ENCODE assay signal across 1 cellular context in the genomic region with DNA sequence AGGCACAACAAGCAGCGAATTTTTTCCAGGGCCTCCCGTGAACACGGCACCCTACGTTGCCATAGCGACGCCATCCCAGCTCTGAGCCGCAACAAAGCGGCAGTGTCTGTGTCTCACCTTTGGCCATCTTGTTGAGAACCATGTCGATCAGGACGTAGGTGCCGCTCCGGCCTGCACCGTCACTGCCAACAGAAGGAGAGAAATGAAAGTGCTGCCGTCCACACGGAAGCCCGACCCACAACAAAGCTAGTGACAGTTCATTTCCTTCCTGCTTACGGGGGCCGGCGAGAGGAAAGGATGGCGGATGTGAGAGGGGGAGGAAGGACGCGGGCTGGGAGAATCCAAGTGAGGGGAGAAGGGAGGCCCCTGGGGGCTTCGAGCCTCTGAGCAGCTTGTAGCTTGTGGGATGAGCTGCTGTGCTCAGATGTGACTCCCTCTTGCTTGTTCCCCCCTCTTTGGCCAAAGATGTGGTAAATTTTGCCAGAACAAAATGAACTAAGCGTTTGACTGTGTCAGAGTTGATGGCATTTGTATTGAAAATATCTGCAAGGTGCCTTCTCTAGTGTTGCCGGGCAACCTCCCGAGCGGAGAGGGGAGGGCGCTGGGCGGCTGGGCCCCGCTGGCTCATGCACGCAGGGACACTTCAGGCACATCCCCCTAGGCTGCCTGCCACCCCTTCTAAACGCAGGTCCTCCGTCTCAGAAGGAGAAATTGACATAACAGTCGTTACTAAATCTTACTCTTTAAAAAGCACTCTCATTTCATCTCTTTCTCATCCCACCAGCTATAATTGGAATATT.
A peak's percentile ranks its signal among the peaks of the same experiment; 100 is the strongest.
TF ChIP-seq lines count a peak whose summit lies in the region.

No MANE protein-coding gene starts in this region.

TF ChIP-seq in HepG2, 621 proteins besides CTCF, POLR2A, EP300 and RAD21 (continued from another document and continues in another):
- TF ChIP-seq ZHX2 (IDR thresholded peaks at IDR 0.05; ENCODE audit: low read depth) = peak; percentile 51; the same call in 1 of the 2 replicates
- no peak for TF ChIP-seq ZHX2 (CRISPR knock-in tag; IDR thresholded peaks at IDR 0.05; ENCODE audit: borderline replicate concordance)
- peak; percentile 89 for TF ChIP-seq RFX3 (CRISPR knock-in tag; IDR thresholded peaks at IDR 0.05)
- no peak for TF ChIP-seq KDM6A (CRISPR knock-in tag; IDR thresholded peaks at IDR 0.05; ENCODE audit: low read depth)
- no peak for TF ChIP-seq SMYD3 (CRISPR knock-in tag; IDR thresholded peaks at IDR 0.05)
- TF ChIP-seq RXRA (CRISPR knock-in tag; IDR thresholded peaks at IDR 0.05) = 0 out of 2 replicates have a peak, but pooled peaks have one; percentile 34
- TF ChIP-seq ZC3H4 (CRISPR knock-in tag; IDR thresholded peaks at IDR 0.05; ENCODE audit: borderline replicate concordance) = no peak
- TF ChIP-seq SYNCRIP (IDR thresholded peaks at IDR 0.05; ENCODE audit: insufficient read depth, low read depth, low read length) = no peak
- peak; percentile 65 for TF ChIP-seq YY1 (IDR thresholded peaks at IDR 0.05; ENCODE audit: insufficient read depth, insufficient replicate concordance, low read depth, low read length)
- no peak for TF ChIP-seq ZNF20 (CRISPR knock-in tag; IDR thresholded peaks at IDR 0.05)
- no peak for TF ChIP-seq TFDP1 (CRISPR knock-in tag; IDR thresholded peaks at IDR 0.05; ENCODE audit: borderline replicate concordance)
- TF ChIP-seq ETV6 (CRISPR knock-in tag; conservative IDR thresholded peaks at IDR 0.05) = 0 out of 2 replicates have a peak, but pooled peaks have one; percentile 39
- TF ChIP-seq ELK4 (CRISPR knock-in tag; IDR thresholded peaks at IDR 0.05; ENCODE audit: borderline replicate concordance) = no peak
- TF ChIP-seq, protein P1, sequence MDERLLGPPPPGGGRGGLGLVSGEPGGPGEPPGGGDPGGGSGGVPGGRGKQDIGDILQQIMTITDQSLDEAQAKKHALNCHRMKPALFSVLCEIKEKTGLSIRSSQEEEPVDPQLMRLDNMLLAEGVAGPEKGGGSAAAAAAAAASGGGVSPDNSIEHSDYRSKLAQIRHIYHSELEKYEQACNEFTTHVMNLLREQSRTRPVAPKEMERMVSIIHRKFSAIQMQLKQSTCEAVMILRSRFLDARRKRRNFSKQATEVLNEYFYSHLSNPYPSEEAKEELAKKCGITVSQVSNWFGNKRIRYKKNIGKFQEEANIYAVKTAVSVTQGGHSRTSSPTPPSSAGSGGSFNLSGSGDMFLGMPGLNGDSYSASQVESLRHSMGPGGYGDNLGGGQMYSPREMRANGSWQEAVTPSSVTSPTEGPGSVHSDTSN (CRISPR knock-in tag; IDR thresholded peaks at IDR 0.05) = no peak
- peak; percentile 29; the same call in 1 of the 2 replicates for TF ChIP-seq ZMYM4 (CRISPR knock-in tag; IDR thresholded peaks at IDR 0.05)
- TF ChIP-seq, protein P2, sequence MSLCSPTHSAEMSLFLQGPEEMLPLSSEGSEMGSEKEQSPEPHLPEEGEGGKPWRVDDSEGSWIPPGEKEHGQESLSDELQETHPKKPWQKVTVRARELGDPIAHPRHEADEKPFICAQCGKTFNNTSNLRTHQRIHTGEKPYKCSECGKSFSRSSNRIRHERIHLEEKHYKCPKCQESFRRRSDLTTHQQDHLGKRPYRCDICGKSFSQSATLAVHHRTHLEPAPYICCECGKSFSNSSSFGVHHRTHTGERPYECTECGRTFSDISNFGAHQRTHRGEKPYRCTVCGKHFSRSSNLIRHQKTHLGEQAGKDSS (CRISPR knock-in tag; IDR thresholded peaks at IDR 0.05; ENCODE audit: borderline replicate concordance, low read depth) = 0 out of 2 replicates have a peak, but pooled peaks have one; percentile 48
- TF ChIP-seq GZF1 (CRISPR knock-in tag; IDR thresholded peaks at IDR 0.05) = 0 out of 2 replicates have a peak, but pooled peaks have one; percentile 30
- TF ChIP-seq, protein P3, sequence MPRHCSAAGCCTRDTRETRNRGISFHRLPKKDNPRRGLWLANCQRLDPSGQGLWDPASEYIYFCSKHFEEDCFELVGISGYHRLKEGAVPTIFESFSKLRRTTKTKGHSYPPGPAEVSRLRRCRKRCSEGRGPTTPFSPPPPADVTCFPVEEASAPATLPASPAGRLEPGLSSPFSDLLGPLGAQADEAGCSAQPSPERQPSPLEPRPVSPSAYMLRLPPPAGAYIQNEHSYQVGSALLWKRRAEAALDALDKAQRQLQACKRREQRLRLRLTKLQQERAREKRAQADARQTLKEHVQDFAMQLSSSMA (CRISPR knock-in tag; IDR thresholded peaks at IDR 0.05) = no peak
- TF ChIP-seq AFF4 (CRISPR knock-in tag; IDR thresholded peaks at IDR 0.05) = no peak
- no peak for TF ChIP-seq ZNF737 (CRISPR knock-in tag; IDR thresholded peaks at IDR 0.05; ENCODE audit: borderline replicate concordance)
- no peak for TF ChIP-seq FOXM1 (CRISPR knock-in tag; IDR thresholded peaks at IDR 0.05)
- TF ChIP-seq, protein P4, sequence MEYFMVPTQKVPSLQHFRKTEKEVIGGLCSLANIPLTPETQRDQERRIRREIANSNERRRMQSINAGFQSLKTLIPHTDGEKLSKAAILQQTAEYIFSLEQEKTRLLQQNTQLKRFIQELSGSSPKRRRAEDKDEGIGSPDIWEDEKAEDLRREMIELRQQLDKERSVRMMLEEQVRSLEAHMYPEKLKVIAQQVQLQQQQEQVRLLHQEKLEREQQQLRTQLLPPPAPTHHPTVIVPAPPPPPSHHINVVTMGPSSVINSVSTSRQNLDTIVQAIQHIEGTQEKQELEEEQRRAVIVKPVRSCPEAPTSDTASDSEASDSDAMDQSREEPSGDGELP (IDR thresholded peaks at IDR 0.05; ENCODE audit: borderline replicate concordance, low read depth) = no peak
- TF ChIP-seq NR2F6 (IDR thresholded peaks at IDR 0.05) = no peak
- peak; percentile 9; the same call in 1 of the 2 replicates for TF ChIP-seq NR2F6 (CRISPR knock-in tag; IDR thresholded peaks at IDR 0.05)
- TF ChIP-seq, protein P5, sequence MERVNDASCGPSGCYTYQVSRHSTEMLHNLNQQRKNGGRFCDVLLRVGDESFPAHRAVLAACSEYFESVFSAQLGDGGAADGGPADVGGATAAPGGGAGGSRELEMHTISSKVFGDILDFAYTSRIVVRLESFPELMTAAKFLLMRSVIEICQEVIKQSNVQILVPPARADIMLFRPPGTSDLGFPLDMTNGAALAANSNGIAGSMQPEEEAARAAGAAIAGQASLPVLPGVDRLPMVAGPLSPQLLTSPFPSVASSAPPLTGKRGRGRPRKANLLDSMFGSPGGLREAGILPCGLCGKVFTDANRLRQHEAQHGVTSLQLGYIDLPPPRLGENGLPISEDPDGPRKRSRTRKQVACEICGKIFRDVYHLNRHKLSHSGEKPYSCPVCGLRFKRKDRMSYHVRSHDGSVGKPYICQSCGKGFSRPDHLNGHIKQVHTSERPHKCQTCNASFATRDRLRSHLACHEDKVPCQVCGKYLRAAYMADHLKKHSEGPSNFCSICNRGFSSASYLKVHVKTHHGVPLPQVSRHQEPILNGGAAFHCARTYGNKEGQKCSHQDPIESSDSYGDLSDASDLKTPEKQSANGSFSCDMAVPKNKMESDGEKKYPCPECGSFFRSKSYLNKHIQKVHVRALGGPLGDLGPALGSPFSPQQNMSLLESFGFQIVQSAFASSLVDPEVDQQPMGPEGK (CRISPR knock-in tag; IDR thresholded peaks at IDR 0.05) = 0 out of 2 replicates have a peak, but pooled peaks have one; percentile 9
- TF ChIP-seq MAFG (CRISPR knock-in tag; IDR thresholded peaks at IDR 0.05) = no peak
- no peak for TF ChIP-seq ZNF275 (CRISPR knock-in tag; IDR thresholded peaks at IDR 0.05; ENCODE audit: borderline replicate concordance)
- TF ChIP-seq BHLHE40 (IDR thresholded peaks at IDR 0.05; ENCODE audit: low read length) = no peak
- TF ChIP-seq RORA (CRISPR knock-in tag; IDR thresholded peaks at IDR 0.05) = no peak
- TF ChIP-seq, protein P6, sequence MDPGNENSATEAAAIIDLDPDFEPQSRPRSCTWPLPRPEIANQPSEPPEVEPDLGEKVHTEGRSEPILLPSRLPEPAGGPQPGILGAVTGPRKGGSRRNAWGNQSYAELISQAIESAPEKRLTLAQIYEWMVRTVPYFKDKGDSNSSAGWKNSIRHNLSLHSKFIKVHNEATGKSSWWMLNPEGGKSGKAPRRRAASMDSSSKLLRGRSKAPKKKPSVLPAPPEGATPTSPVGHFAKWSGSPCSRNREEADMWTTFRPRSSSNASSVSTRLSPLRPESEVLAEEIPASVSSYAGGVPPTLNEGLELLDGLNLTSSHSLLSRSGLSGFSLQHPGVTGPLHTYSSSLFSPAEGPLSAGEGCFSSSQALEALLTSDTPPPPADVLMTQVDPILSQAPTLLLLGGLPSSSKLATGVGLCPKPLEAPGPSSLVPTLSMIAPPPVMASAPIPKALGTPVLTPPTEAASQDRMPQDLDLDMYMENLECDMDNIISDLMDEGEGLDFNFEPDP (CRISPR knock-in tag; conservative IDR thresholded peaks at IDR 0.05) = no peak
- TF ChIP-seq ZNF572 (CRISPR knock-in tag; IDR thresholded peaks at IDR 0.05) = peak; percentile 77; the same call in 1 of the 2 replicates
